Comparison of ENCODE assay signal across 15 cellular contexts in the genomic region with DNA sequence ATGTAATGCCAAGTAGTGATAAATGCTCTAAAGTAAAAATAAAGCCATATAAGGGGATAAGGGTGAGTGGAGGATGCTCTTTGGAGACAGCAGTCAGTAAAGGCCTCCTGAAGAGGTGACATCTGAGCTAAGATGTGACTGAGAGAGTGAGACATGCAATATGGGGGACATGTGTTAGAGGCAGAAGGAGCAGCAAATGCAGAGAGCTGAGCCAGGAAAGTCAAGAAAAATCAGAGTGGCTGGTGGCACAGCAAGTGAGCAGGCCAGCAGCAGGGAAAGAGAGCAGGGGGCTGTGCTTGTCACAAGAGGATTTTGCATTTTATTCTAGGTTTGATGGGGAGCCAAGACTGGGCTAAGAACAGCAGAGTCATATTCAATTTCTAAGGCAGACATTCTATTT.
DNase-seq lines count a peak whose midpoint lies in the region; ATAC-seq and TF ChIP-seq lines count a peak whose summit lies in the region.
"Had no signal": no experiment of that assay in that cellular context is flagged by ENCODE, and none has a peak within 500 bp of the region (broad histone marks: within the 10 kb centered on the region; RNA-seq: fewer than 3 reads in every experiment).

No MANE protein-coding gene starts in this region.

- no peak overlapping the region for H3K27ac ChIP-seq in esophagus squamous epithelium
- no peak overlapping the region for H3K27ac ChIP-seq in upper lobe of left lung
- H3K27ac ChIP-seq: A549, BLaER1 had no signal

- peaks cover 8% of the 10 kb centered on the region for H3K9me3 Mint-ChIP-seq in glutamatergic neuron (ENCODE audit: unreplicated experiment)
- H3K9me3 Mint-ChIP-seq: GM23338 had no signal

- no peak for ATAC-seq in upper lobe of left lung (ENCODE audit: low FRiP score in 2 of 2)
- ATAC-seq: A549, GM23338 had no signal

- H3K4me1 Mint-ChIP-seq in glutamatergic neuron (ENCODE audit: low read depth, unreplicated experiment): peaks cover 41% of the 10 kb centered on the region
- H3K4me1 Mint-ChIP-seq: CD8-positive, alpha-beta memory T cell; IgD-negative memory B cell had no signal

- intact Hi-C loops in esophagus squamous epithelium (cut with DNase I): no loop called here

- TF ChIP-seq POLR2A in esophagus squamous epithelium (IDR thresholded peaks at IDR 0.05): no peak
- no peak for TF ChIP-seq POLR2A in upper lobe of left lung (IDR thresholded peaks at IDR 0.05)

- no peaks in the 10 kb centered on the region for H3K36me3 Mint-ChIP-seq in glutamatergic neuron (ENCODE audit: unreplicated experiment)
- H3K36me3 Mint-ChIP-seq: CD8-positive, alpha-beta memory T cell; IgD-negative memory B cell had no signal

- TF ChIP-seq CTCF in glutamatergic neuron (IDR thresholded peaks at IDR 0.05; ENCODE audit: partially characterized antibody, unreplicated experiment): no peak
- no peak for TF ChIP-seq CTCF in esophagus squamous epithelium (IDR thresholded peaks at IDR 0.05)
- TF ChIP-seq CTCF in upper lobe of left lung (IDR thresholded peaks at IDR 0.05): no peak

- no peak overlapping the region for H3K4me3 ChIP-seq in esophagus squamous epithelium
- H3K4me3 ChIP-seq in upper lobe of left lung: no peak overlapping the region
- H3K4me3 ChIP-seq: A549, BLaER1, GM23338 had no signal

- H3K27me3 Mint-ChIP-seq in glutamatergic neuron (ENCODE audit: unreplicated experiment): peaks cover 5% of the 10 kb centered on the region
- H3K27me3 Mint-ChIP-seq: CD8-positive, alpha-beta memory T cell; IgD-negative memory B cell had no signal

- H3K9me3 ChIP-seq in esophagus squamous epithelium: no peaks in the 10 kb centered on the region
- H3K9me3 ChIP-seq in upper lobe of left lung: no peaks in the 10 kb centered on the region
- H3K9me3 ChIP-seq: A549, BLaER1, Caco-2 had no signal

- no peaks in the 10 kb centered on the region for H3K27me3 ChIP-seq in esophagus squamous epithelium
- H3K27me3 ChIP-seq in upper lobe of left lung: no peaks in the 10 kb centered on the region
- H3K27me3 ChIP-seq: BLaER1 had no signal

- DNase-seq in G401 (ENCODE audit: low spot score) (peak; percentile 79), NCI-H524 treated with DMSO at 0.1 percent for 48 hours (lab: John Stamatoyannopoulos, UW) (peak; percentile 42), glutamatergic neuron (peak; percentile 21), RKO (ENCODE audit: low spot score) (no peak), esophagus squamous epithelium (lab: John Stamatoyannopoulos, UW) (no peak), upper lobe of left lung (no peak)
- DNase-seq: Caco-2; CD8-positive, alpha-beta memory T cell; DND-41; GF-D8; H7 had no signal

- no peaks in the 10 kb centered on the region for H3K36me3 ChIP-seq in esophagus squamous epithelium
- no peaks in the 10 kb centered on the region for H3K36me3 ChIP-seq in upper lobe of left lung
- H3K36me3 ChIP-seq: BLaER1 had no signal

- peak overlapping the region; percentile 56 for H3K4me3 Mint-ChIP-seq in glutamatergic neuron (ENCODE audit: unreplicated experiment)
- H3K4me3 Mint-ChIP-seq: CD8-positive, alpha-beta memory T cell; GM23338; IgD-negative memory B cell had no signal

- H3K4me1 ChIP-seq in esophagus squamous epithelium (no peaks in the 10 kb centered on the region), upper lobe of left lung (no peaks in the 10 kb centered on the region)
- H3K4me1 ChIP-seq: A549, BLaER1, Caco-2 had no signal

- in situ Hi-C loops in G401 (cut with HindIII; ENCODE audit: low sequenced_read_pairs): no loop called here

- no peak for TF ChIP-seq EP300 in upper lobe of left lung (IDR thresholded peaks at IDR 0.05)

- H3K27ac Mint-ChIP-seq in glutamatergic neuron (ENCODE audit: unreplicated experiment): peak overlapping the region; percentile 95
- H3K27ac Mint-ChIP-seq: GM23338, IgD-negative memory B cell had no signal

Comparison
In these comparisons a context has a peak if more than half of its experiments do, and no peak if none do; other contexts are left out.
1. DNase-seq: peak in G401 (single experiment), NCI-H524 treated with DMSO at 0.1 percent for 48 hours (single experiment) and glutamatergic neuron (single experiment); none in RKO (single experiment), esophagus squamous epithelium (single experiment) and upper lobe of left lung (0 of 2).